1 cellular context compared by ENCODE assay signal in genomic region chr2:102660070-102660469, GRCh38.
TF ChIP-seq lines count a peak whose summit lies in the region.

No MANE protein-coding gene starts in this region.

TF ChIP-seq in H1, 55 proteins besides CTCF, POLR2A, EP300 and RAD21:
- no peak for TF ChIP-seq POLR2AphosphoS5 (IDR thresholded peaks at IDR 0.05; ENCODE audit: low read depth, low read length)
- no peak for TF ChIP-seq TAF1 (IDR thresholded peaks at IDR 0.05; ENCODE audit: low read depth, low read length)
- TF ChIP-seq GTF2F1 (IDR thresholded peaks at IDR 0.05; ENCODE audit: borderline replicate concordance, low read depth, low read length), result no peak
- TF ChIP-seq GABPA (IDR thresholded peaks at IDR 0.05; ENCODE audit: borderline replicate concordance, insufficient read depth, low read length), result no peak
